ENCODE assay signal across 1 cellular context in the genomic region with DNA sequence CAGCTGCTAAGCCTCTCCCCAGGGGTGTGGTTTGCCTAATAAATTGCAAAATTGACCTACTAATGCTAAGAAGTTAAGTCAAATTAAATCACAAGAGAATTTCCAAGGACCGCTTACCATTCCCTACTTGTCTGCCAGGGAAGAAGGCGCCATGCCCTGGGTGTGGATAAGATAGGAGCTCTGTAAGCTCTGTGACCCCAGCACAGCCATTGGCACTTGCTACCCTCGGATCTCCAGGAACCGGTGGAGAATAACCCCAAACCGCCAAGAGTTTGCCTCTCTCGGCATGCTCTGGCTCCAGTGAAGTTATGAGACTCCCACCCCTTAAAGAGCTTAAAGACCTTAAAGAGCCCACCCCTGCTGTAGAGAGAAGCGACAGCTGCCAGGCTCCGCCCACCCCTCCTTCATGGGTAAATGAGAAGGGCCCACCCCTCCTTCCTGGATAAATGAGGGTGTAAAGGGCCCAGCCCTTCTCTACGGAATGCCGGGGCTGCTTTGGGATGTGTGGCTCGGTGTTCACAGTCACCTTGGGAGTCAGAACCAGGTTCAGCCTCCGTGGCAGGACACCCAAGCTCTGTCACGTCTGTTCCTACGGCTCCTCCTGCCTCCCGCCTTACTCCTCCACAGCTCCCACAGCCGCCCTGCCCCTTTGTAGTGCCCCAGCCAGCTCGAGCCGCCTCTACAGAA.
A peak's percentile ranks its signal among the peaks of the same experiment; 100 is the strongest.
TF ChIP-seq lines count a peak whose summit lies in the region.

No MANE protein-coding gene starts in this region.

TF ChIP-seq in H1, 55 proteins besides CTCF, POLR2A, EP300 and RAD21:
- TF ChIP-seq ASH2L (IDR thresholded peaks at IDR 0.05; ENCODE audit: low read length) (no peak), CTBP2 (IDR thresholded peaks at IDR 0.05; ENCODE audit: borderline replicate concordance, insufficient read depth, insufficient read length, low read length) (no peak), SUZ12 (IDR thresholded peaks at IDR 0.05; ENCODE audit: low read length) (peak; percentile 31; the same call in 1 of the 2 replicates), CHD2 (IDR thresholded peaks at IDR 0.05; ENCODE audit: low read length) (no peak), KDM4A (IDR thresholded peaks at IDR 0.05; ENCODE audit: low read depth, low read length, severe bottlenecking) (peak; percentile 57)
